In the genomic region with DNA sequence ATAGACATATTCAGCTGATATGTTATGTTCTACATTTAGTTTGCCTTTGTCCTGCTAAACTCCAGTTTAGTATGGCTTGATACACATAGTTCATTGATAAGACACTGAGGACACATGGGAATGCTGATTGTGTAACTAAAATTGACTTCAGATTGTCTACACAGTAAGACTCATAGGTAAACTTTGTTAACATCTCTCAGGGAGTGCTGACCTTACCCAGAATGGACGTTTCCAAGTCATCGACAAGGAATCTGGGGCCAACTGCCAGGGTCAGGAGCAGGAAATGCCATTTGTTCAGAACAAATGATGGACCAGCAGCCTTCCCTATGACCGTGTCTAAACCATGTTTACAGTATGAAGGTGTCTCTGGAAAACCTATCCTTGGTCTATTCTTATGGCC, we compare ENCODE assay signal across 34 cellular contexts. TPM values are rescaled to one million over a fixed set of nuclear protein-coding genes. Genes with fewer than 3 reads are reported as not detected.
DNase-seq lines count a peak whose midpoint lies in the region; ATAC-seq and TF ChIP-seq lines count a peak whose summit lies in the region.
"Had no signal": no experiment of that assay in that cellular context is flagged by ENCODE, and none has a peak within 500 bp of the region (broad histone marks: within the 10 kb centered on the region; RNA-seq: fewer than 3 reads in every experiment).

No MANE protein-coding gene starts in this region.

- TF ChIP-seq CTCF in choroid plexus epithelial cell (conservative IDR thresholded peaks at IDR 0.05; ENCODE audit: low read depth, low read length): no peak

- ATAC-seq in left lobe of liver: no peak
- ATAC-seq: activated CD8-positive, alpha-beta T cell treated with anti-CD3 and anti-CD28 coated beads, Interleukin-2, amount 10 ng/mL, durations not matched to agents 7 days and 5 days; activated naive CD4-positive, alpha-beta T cell treated with anti-CD3 and anti-CD28 coated beads, Interleukin-2, amount 50 U/mL, for 72 hours; esophagus mucosa; GM12878; K562; natural killer cell treated with Interleukin-12 subunit alpha and Interleukin-12 subunit beta and Interleukin-15 and Interleukin-18, amount 100 ng/mL, for 72 hours; pancreas; Right ventricle myocardium inferior; SK-N-SH treated with all-trans-retinoic acid at 6 μM for 48 hours; T-helper 17 cell had no signal

- peak; percentile 49 for DNase-seq in AG08396 (ENCODE audit: low spot score)
- peak; percentile 73 for DNase-seq in HT1080 (ENCODE audit: low read depth)
- DNase-seq in choroid plexus epithelial cell (ENCODE audit: low read depth): peak; percentile 57
- DNase-seq in kidney tubule cell (ENCODE audit: low spot score): peak; percentile 63
- DNase-seq in iPS-NIHi11 (ENCODE audit: low spot score): no peak
- no peak for DNase-seq in activated naive CD4-positive, alpha-beta T cell (lab: John Stamatoyannopoulos, UW)
- DNase-seq in NCI-H345 (lab: John Stamatoyannopoulos, UW): no peak
- no peak for DNase-seq in left lobe of liver (ENCODE audit: low spot score)
- DNase-seq: activated CD8-positive, alpha-beta T cell treated with anti-CD3 and anti-CD28 coated beads, Interleukin-2, amount 10 ng/mL, durations not matched to agents 7 days and 5 days; Caco-2; DND-41; kidney glomerular epithelial cell; NCI-H1417; NCI-H2081; NCI-H446; NCI-H82; pancreas; stimulated activated CD4-positive, alpha-beta T cell treated with anti-CD3 and anti-CD28 coated beads, Interleukin-2, amount 100 ng/mL, for 48 hours; T-helper 17 cell had no signal

- no peak overlapping the region for H3K4me3 ChIP-seq in choroid plexus epithelial cell (ENCODE audit: low read depth, low read length)
- H3K4me3 ChIP-seq: cardiac muscle cell, coronary artery, GM12878, K562, lung, pancreas, tibial nerve had no signal

RNA-seq across cellular contexts. Expression of a gene that starts 58.7 kb away (rescaled TPM):
- total RNA-seq in HT1080 (2014; rRNA removed; shearing (Covaris generic)): not detected in 2 replicates
- polyA plus RNA-seq in HT1080 (2015; cell fraction: cytosol; rRNA removed): not detected in 2 replicates
- polyA plus RNA-seq in HT1080 (2015; cell fraction: nucleus; rRNA removed): not detected in 2 replicates
- not detected for total RNA-seq in left lobe of liver
- total RNA-seq: A673; activated CD8-positive, alpha-beta T cell treated with anti-CD3 and anti-CD28 coated beads, Interleukin-2, amount 10 ng/mL, durations not matched to agents 7 days and 5 days; activated naive CD4-positive, alpha-beta T cell treated with anti-CD3 and anti-CD28 coated beads, Interleukin-2, amount 50 U/mL, for 72 hours; activated T-helper 2 cell treated with anti-CD3 and anti-CD28 coated beads, Interferon-gamma antibody, Interleukin-2, Interleukin-4, amounts not matched to agents 10 μg/mL and 5 μg/mL and 100 μg/mL, durations not matched to agents 14 hours and 24 hours and 36 hours; Caco-2; cardiac muscle cell; esophagus mucosa; K562; MCF 10A; mononuclear cell; natural killer cell treated with Interleukin-12 subunit alpha and Interleukin-12 subunit beta and Interleukin-15 and Interleukin-18, amount 100 ng/mL, for 72 hours; Right ventricle myocardium inferior; T-helper 17 cell had no signal
- polyA plus RNA-seq: K562 had no signal

Comparison
In these comparisons a context has a peak if more than half of its experiments do, and no peak if none do; other contexts are left out.
1. DNase-seq: peak in AG08396 (single experiment), HT1080 (single experiment), choroid plexus epithelial cell (single experiment) and kidney tubule cell (single experiment); none in iPS-NIHi11 (single experiment), activated naive CD4-positive, alpha-beta T cell (0 of 4), NCI-H345 (single experiment) and left lobe of liver (single experiment).